Comparison of ENCODE assay signal across 8 cellular contexts in genomic region chr15:59373215-59373614, GRCh38. TPM values are rescaled to one million over a fixed set of nuclear protein-coding genes. Genes with fewer than 3 reads are reported as not detected.
DNase-seq lines count a peak whose midpoint lies in the region; ATAC-seq and TF ChIP-seq lines count a peak whose summit lies in the region.

No MANE protein-coding gene starts in this region.

- peaks cover 4 to 9% of the 10 kb centered on the region in 2 donors for H3K36me3 Mint-ChIP-seq in CD14-positive monocyte

- H3F3A ChIP-seq in PC-9 (ENCODE audit: insufficient read depth, low read depth): no peaks in the 10 kb centered on the region; the same call in 1 of the 2 replicates

- H3K27me3 Mint-ChIP-seq in CD14-positive monocyte (ENCODE audit: low read depth in 3 of 3): peaks cover 11 to 18% (median 14%) of the 10 kb centered on the region in 3 donors

- H2AFZ ChIP-seq in PC-9: peak overlapping the region; percentile 69; the same call in 1 of the 2 replicates

- peaks cover 57% of the 10 kb centered on the region for H3K79me2 ChIP-seq in PC-9 (ENCODE audit: low read depth)

- H4K20me1 ChIP-seq in PC-9 (ENCODE audit: insufficient read depth): peaks cover 21% of the 10 kb centered on the region; the same call in 1 of the 2 replicates

- H3K4me1 Mint-ChIP-seq in CD14-positive monocyte: peaks cover 33% of the 10 kb centered on the region

- H3K27ac Mint-ChIP-seq in CD14-positive monocyte: peak overlapping the region in 6 of 7 donors; percentile 35 to 90 (median 86)

- H3K36me3 ChIP-seq in PC-9 (ENCODE audit: low read depth) (no peaks in the 10 kb centered on the region; the same call in 1 of the 2 replicates), neutrophil (no peaks in the 10 kb centered on the region)

- peak overlapping the region; percentile 80 for H3K4me2 ChIP-seq in PC-9

- intact Hi-C loops in CD14-positive monocyte (cut with micrococcal nuclease): loop anchor here in 1 of 2 donors (10.0 kb wide), 1 partner anchor 198 kb away; no protein-coding TSS in a partner anchor
- intact Hi-C loops in PC-9 (cut with micrococcal nuclease; ENCODE audit: unreplicated experiment): loop anchor here (2.0 to 10.0 kb wide), 6 partner anchors 76 to 848 kb away; no protein-coding TSS in a partner anchor
- intact Hi-C loops in posterior cingulate gyrus (cut with DNase I): loop anchor here (5.0 to 10.0 kb wide), 3 partner anchors 71 to 386 kb away; partner anchors contain the start of gene RNF111

- H3K9me3 ChIP-seq in PC-9 (ENCODE audit: insufficient read depth, low read depth): no peaks in the 10 kb centered on the region
- H3K9me3 ChIP-seq in neutrophil: no peaks in the 10 kb centered on the region

- TSS peak; percentile 82 for BruUV-seq in PC-9 (replicated peaks; lab: Mats Ljungman, UMichigan)

- no peaks in the 10 kb centered on the region for H3K9me2 ChIP-seq in PC-9 (ENCODE audit: insufficient read depth)

- H3K27me3 ChIP-seq in PC-9 (ENCODE audit: insufficient read depth, low read depth): no peaks in the 10 kb centered on the region
- H3K27me3 ChIP-seq in neutrophil: peaks cover 84% of the 10 kb centered on the region

- ATAC-seq in HG03378 (IDR thresholded peaks at IDR 0.05; ENCODE audit: unreplicated experiment) (no peak), HG02885 (IDR thresholded peaks at IDR 0.05; ENCODE audit: poor library complexity, unreplicated experiment) (no peak)

- POLR2A ChIA-PET in PC-9 (lab: Charles Lee; ENCODE audit: unreplicated experiment): interaction anchor here (0.5 to 1.6 kb wide), 19 partner anchors 8 to 1782 kb away, joined by 3 to 24 read pairs (median 5); partner anchors contain the start of genes FAM81A and MYZAP

- H3K9me3 Mint-ChIP-seq in CD14-positive monocyte: peaks cover 0 to 4% (median 2%) of the 10 kb centered on the region in 7 donors

- peak overlapping the region; percentile 97 for H3K4me3 ChIP-seq in PC-9
- H3K4me3 ChIP-seq in neutrophil (ENCODE audit: low read depth in 1 of 2, low read length in 1 of 2): peak overlapping the region; percentile 48 to 60

- TF ChIP-seq CTCF in CD14-positive monocyte (IDR thresholded peaks at IDR 0.05) (no peak), PC-9 (conservative IDR thresholded peaks at IDR 0.05) (no peak), neutrophil (IDR thresholded peaks at IDR 0.05) (no peak)

- DNase-seq in CD14-positive monocyte (ENCODE audit: low spot score) (no peak), PC-9 (no peak), epithelial cell of prostate (ENCODE audit: low read depth, low spot score) (no peak), posterior cingulate gyrus (no peak), nucleus accumbens (lab: John Stamatoyannopoulos, UW) (no peak)

- CTCF ChIA-PET in PC-9 (lab: Charles Lee): no interaction called here

- H3K4me3 Mint-ChIP-seq in CD14-positive monocyte: peak overlapping the region; percentile 97

- H3K4me1 ChIP-seq in PC-9 (replicated peaks; ENCODE audit: insufficient read depth) (peaks cover 34% of the 10 kb centered on the region), neutrophil (ENCODE audit: control insufficient read depth in 1 of 2, insufficient read depth in 1 of 2, low read depth in 1 of 2, low read length in 1 of 2) (peaks cover 12 to 17% of the 10 kb centered on the region in 2 experiments)

- H3K27ac ChIP-seq in PC-9 (peak overlapping the region; percentile 89), epithelial cell of prostate (peak overlapping the region; percentile 92), neutrophil (no peak overlapping the region)

RNA-seq across cellular contexts. Expression of gene MYO1E, which starts 0.5 kb away (rescaled TPM):
- polyA plus RNA-seq in CD14-positive monocyte: 10 to 100 TPM in 1 of 2 donors, 1 to 10 TPM in 1; 5.5 to 16.2 TPM
- 156 and 213 TPM in 2 replicates for total RNA-seq in PC-9 (2021)
